ENCODE assay signal across 28 cellular contexts in genomic region chr1:91070274-91070673, GRCh38. TPM values are rescaled to one million over a fixed set of nuclear protein-coding genes. Genes with fewer than 3 reads are reported as not detected.
DNase-seq lines count a peak whose midpoint lies in the region; ATAC-seq and TF ChIP-seq lines count a peak whose summit lies in the region.
"Had no signal": no experiment of that assay in that cellular context is flagged by ENCODE, and none has a peak within 500 bp of the region (broad histone marks: within the 10 kb centered on the region; RNA-seq: fewer than 3 reads in every experiment).

No MANE protein-coding gene starts in this region.

- H3K36me3 Mint-ChIP-seq in Calu3 (ENCODE audit: insufficient read depth, unreplicated experiment): no peaks in the 10 kb centered on the region
- no peaks in the 10 kb centered on the region for H3K36me3 Mint-ChIP-seq in activated naive CD8-positive, alpha-beta T cell treated with anti-CD3 and anti-CD28 coated beads, Interleukin-2, amount 50 U/mL, for 24 hours (ENCODE audit: low read depth)
- H3K36me3 Mint-ChIP-seq: naive thymus-derived CD4-positive, alpha-beta T cell had no signal

- no peak for TF ChIP-seq CTCF in Calu3 (IDR thresholded peaks at IDR 0.05; ENCODE audit: unreplicated experiment)
- no peak for TF ChIP-seq CTCF in coronary artery (IDR thresholded peaks at IDR 0.05)
- TF ChIP-seq CTCF in mucosa of descending colon (IDR thresholded peaks at IDR 0.05): no peak

- DNase-seq in Calu3 (no peak), NCI-H1105 (lab: John Stamatoyannopoulos, UW) (peak; percentile 6), coronary artery (ENCODE audit: low spot score) (no peak), mucosa of descending colon (no peak), GM19238 (ENCODE audit: insufficient read length, low spot score) (no peak), NCI-H1436 treated with DMSO at 0.1 percent for 48 hours (lab: John Stamatoyannopoulos, UW) (no peak)
- DNase-seq in activated naive CD8-positive, alpha-beta T cell treated with anti-CD3 and anti-CD28 coated beads, Interleukin-2, amount 50 U/mL, for 24 hours: no peak
- DNase-seq: activated B cell treated with CpG ODN at 0.5 μM for 24 hours; activated CD4-positive, alpha-beta T cell treated with anti-CD3 and anti-CD28 coated beads, Interleukin-2, amount 50 U/mL, for 4 hours; activated CD8-positive, alpha-beta memory T cell treated with anti-CD3 and anti-CD28 coated beads, Interleukin-2, amount 50 U/mL, for 4 hours; activated naive CD4-positive, alpha-beta T cell treated with anti-CD3 and anti-CD28 coated beads, Interleukin-2, amount 50 U/mL, for 16 hours; BE2C; central memory CD4-positive, alpha-beta T cell; dorsolateral prefrontal cortex; EL; heart left ventricle; IMR-90; naive thymus-derived CD4-positive, alpha-beta T cell; NCI-H1417 treated with DMSO at 0.1 percent for 48 hours; NCI-H526; pancreas; spleen; stimulated activated CD4-positive, alpha-beta T cell treated with anti-CD3 and anti-CD28 coated beads, Interleukin-4, amount 100 ng/mL, for 1 hour; T-helper 9 cell had no signal

- no peaks in the 10 kb centered on the region for H3K27me3 Mint-ChIP-seq in Calu3 (ENCODE audit: unreplicated experiment)
- H3K27me3 Mint-ChIP-seq in activated naive CD8-positive, alpha-beta T cell treated with anti-CD3 and anti-CD28 coated beads, Interleukin-2, amount 50 U/mL, for 24 hours: no peaks in the 10 kb centered on the region
- H3K27me3 Mint-ChIP-seq: stimulated activated memory B cell treated with anti-CD40 and anti-IgM and Interleukin-4, amounts not matched to agents 10 μg/mL and 1 μg/mL and 100 μg/mL, for 72 hours had no signal

- intact Hi-C loops in Calu3 (cut with micrococcal nuclease; ENCODE audit: unreplicated experiment) (no loop called here), mucosa of descending colon (cut with DNase I, micrococcal nuclease) (no loop called here)

- no peak overlapping the region for H3K4me3 Mint-ChIP-seq in Calu3 (ENCODE audit: low read depth, unreplicated experiment)
- no peak overlapping the region for H3K4me3 Mint-ChIP-seq in activated naive CD8-positive, alpha-beta T cell treated with anti-CD3 and anti-CD28 coated beads, Interleukin-2, amount 50 U/mL, for 24 hours
- H3K4me3 Mint-ChIP-seq: activated B cell treated with CpG ODN at 0.5 μM for 24 hours; naive thymus-derived CD4-positive, alpha-beta T cell; stimulated activated memory B cell treated with anti-CD40 and anti-IgM and Interleukin-4, amounts not matched to agents 10 μg/mL and 1 μg/mL and 100 μg/mL, for 72 hours had no signal

- CTCF ChIA-PET in Calu3 (lab: Charles Lee): no interaction called here

- peaks cover 6% of the 10 kb centered on the region for H3K4me1 ChIP-seq in mucosa of descending colon (ENCODE audit: low read depth)
- H3K4me1 ChIP-seq: BE2C, heart left ventricle, pancreas, right atrium auricular region, spleen had no signal

- no TSS peak for BruUV-seq in Calu3 (replicated peaks; lab: Mats Ljungman, UMichigan)

- no peaks in the 10 kb centered on the region for H3K4me1 Mint-ChIP-seq in Calu3 (ENCODE audit: low read depth, unreplicated experiment)
- no peaks in the 10 kb centered on the region for H3K4me1 Mint-ChIP-seq in activated naive CD8-positive, alpha-beta T cell treated with anti-CD3 and anti-CD28 coated beads, Interleukin-2, amount 50 U/mL, for 24 hours
- H3K4me1 Mint-ChIP-seq: stimulated activated memory B cell treated with anti-CD40 and anti-IgM and Interleukin-4, amounts not matched to agents 10 μg/mL and 1 μg/mL and 100 μg/mL, for 72 hours had no signal

- H3K27ac Mint-ChIP-seq in Calu3 (ENCODE audit: unreplicated experiment): peak overlapping the region; percentile 5
- no peak overlapping the region for H3K27ac Mint-ChIP-seq in activated naive CD8-positive, alpha-beta T cell treated with anti-CD3 and anti-CD28 coated beads, Interleukin-2, amount 50 U/mL, for 24 hours
- H3K27ac Mint-ChIP-seq: activated B cell treated with CpG ODN at 0.5 μM for 24 hours; naive thymus-derived CD4-positive, alpha-beta T cell; stimulated activated memory B cell treated with anti-CD40 and anti-IgM and Interleukin-4, amounts not matched to agents 10 μg/mL and 1 μg/mL and 100 μg/mL, for 72 hours had no signal

- H3K36me3 ChIP-seq in mucosa of descending colon (ENCODE audit: low read depth): no peaks in the 10 kb centered on the region
- H3K36me3 ChIP-seq: BE2C, heart left ventricle, pancreas, right atrium auricular region, spleen, thoracic aorta had no signal

- no peaks in the 10 kb centered on the region for H3K9me3 ChIP-seq in mucosa of descending colon
- H3K9me3 ChIP-seq: BE2C, heart left ventricle, pancreas, right atrium auricular region, thoracic aorta had no signal

- peak; percentile 57 for ATAC-seq in mucosa of descending colon
- ATAC-seq in activated naive CD8-positive, alpha-beta T cell treated with anti-CD3 and anti-CD28 coated beads, Interleukin-2, amount 50 U/mL, for 24 hours: no peak
- no peak for ATAC-seq in GM21723 (IDR thresholded peaks at IDR 0.05; ENCODE audit: unreplicated experiment)
- ATAC-seq: heart left ventricle; naive thymus-derived CD4-positive, alpha-beta T cell; pancreas; stimulated activated memory B cell treated with anti-CD40 and anti-IgM and Interleukin-4, amounts not matched to agents 10 μg/mL and 1 μg/mL and 100 μg/mL, for 72 hours had no signal

- H3K9me3 Mint-ChIP-seq in Calu3 (ENCODE audit: low read depth, unreplicated experiment): no peaks in the 10 kb centered on the region
- H3K9me3 Mint-ChIP-seq in activated naive CD8-positive, alpha-beta T cell treated with anti-CD3 and anti-CD28 coated beads, Interleukin-2, amount 50 U/mL, for 24 hours: no peaks in the 10 kb centered on the region

- H3K27ac ChIP-seq in coronary artery: no peak overlapping the region
- H3K27ac ChIP-seq: dorsolateral prefrontal cortex, heart left ventricle, pancreas, right atrium auricular region, spleen, thoracic aorta had no signal

- H3K4me3 ChIP-seq in coronary artery (peak overlapping the region; percentile 32), mucosa of descending colon (no peak overlapping the region)
- H3K4me3 ChIP-seq: pancreas, right atrium auricular region, spleen, thoracic aorta had no signal

RNA-seq across cellular contexts. Expression of gene ZNF644, which starts 48.4 kb away (rescaled TPM):
- 69.4 and 76.0 TPM in 2 replicates for total RNA-seq in Calu3 (2022)
- 10 to 100 TPM; 53.7 to 74.2 (median 61.3) TPM for total RNA-seq in mucosa of descending colon
